Comparison of ENCODE assay signal across 8 cellular contexts in genomic region chr18:21820035-21820810, GRCh38.
DNase-seq lines count a peak whose midpoint lies in the region; ATAC-seq, FAIRE-seq and TF ChIP-seq lines count a peak whose summit lies in the region.

No MANE protein-coding gene starts in this region.

- TF ChIP-seq RAD21 in liver (IDR thresholded peaks at IDR 0.05), result peak; percentile 68 to 78

- TF ChIP-seq CTCF in astrocyte of the spinal cord (IDR thresholded peaks at IDR 0.05; ENCODE audit: low read depth, low read length) (peak; percentile 70), liver (IDR thresholded peaks at IDR 0.05; ENCODE audit: low read depth, low read length, missing input control) (peak; percentile 41)

- in situ Hi-C loops in astrocyte of the spinal cord (cut with HindIII; ENCODE audit: low sequenced_read_pairs), result no loop called here

- no peak overlapping the region for H3K27ac ChIP-seq in liver (ENCODE audit: low read depth in 1 of 2, low read length in 2 of 2)

- H3K9me3 ChIP-seq in liver (ENCODE audit: control insufficient read depth in 4 of 4, low read length in 3 of 4), result no peaks in the 10 kb centered on the region

- DNase-seq in CMK (ENCODE audit: low read depth) (peak; percentile 8), HTR-8/SVneo (ENCODE audit: insufficient read length, low spot score) (peak; percentile 38), astrocyte of the spinal cord (ENCODE audit: low read depth, low spot score) (peak; percentile 33), GM19239 (ENCODE audit: insufficient read length, low spot score) (no peak), HK-2 (ENCODE audit: unreplicated experiment) (no peak)
- DNase-seq in stimulated activated CD4-positive, alpha-beta T cell treated with anti-CD3 and anti-CD28 coated beads, Interleukin-12 subunit alpha, Interleukin-12 subunit beta, amount 100 ng/mL, for 4 hours, result no peak

- H3K36me3 ChIP-seq in liver (ENCODE audit: control insufficient read depth in 4 of 4, insufficient read depth in 3 of 4, low read depth in 1 of 4, low read length in 3 of 4), result peaks cover 2 to 6% (median 2%) of the 10 kb centered on the region in 4 donors

- 74% methylated on average over 2 of the region's 2 CpGs for WGBS in liver

- FAIRE-seq in HTR-8/SVneo (lab: Jason Lieb, UNC) (no peak), GM19239 (lab: Jason Lieb, UNC) (no peak)

- H3K4me3 ChIP-seq in astrocyte of the spinal cord (ENCODE audit: low read depth, low read length) (no peak overlapping the region), liver (ENCODE audit: low read depth in 1 of 3, low read length in 3 of 3) (no peak overlapping the region)

- H3K4me1 ChIP-seq in liver (ENCODE audit: control insufficient read depth in 4 of 4, insufficient read depth in 4 of 4, low read length in 3 of 4), result no peaks in the 10 kb centered on the region

- H3K9ac ChIP-seq in liver (ENCODE audit: low read depth in 1 of 2, low read length in 2 of 2), result no peak overlapping the region

- ATAC-seq in HG03159 (IDR thresholded peaks at IDR 0.05; ENCODE audit: unreplicated experiment), result no peak

- H3K27me3 ChIP-seq in liver (ENCODE audit: control insufficient read depth in 4 of 4, insufficient read depth in 4 of 4, low read length in 3 of 4), result no peaks in the 10 kb centered on the region

TF ChIP-seq in liver, 16 proteins besides CTCF, POLR2A, EP300 and RAD21:
- TF ChIP-seq SP1 (IDR thresholded peaks at IDR 0.05), result no peak

Comparison
In these comparisons a context has a peak if more than half of its experiments do, and no peak if none do; other contexts are left out.
1. DNase-seq: peak in CMK (single experiment), HTR-8/SVneo (single experiment) and astrocyte of the spinal cord (single experiment); none in stimulated activated CD4-positive, alpha-beta T cell treated with anti-CD3 and anti-CD28 coated beads, Interleukin-12 subunit alpha, Interleukin-12 subunit beta, amount 100 ng/mL, for 4 hours (single experiment), GM19239 (single experiment) and HK-2 (single experiment).